1 cellular context compared by ENCODE assay signal in genomic region chr17:47895254-47895855, GRCh38.
TF ChIP-seq lines count a peak whose summit lies in the region.

No MANE protein-coding gene starts in this region.

TF ChIP-seq in K562, 482 proteins besides CTCF, POLR2A, EP300 and RAD21 (continued from another document and continues in another):
- TF ChIP-seq AFF4 (CRISPR knock-in tag; IDR thresholded peaks at IDR 0.05) (peak; percentile 72; the same call in 1 of the 2 replicates), ZNF121 (CRISPR knock-in tag; conservative IDR thresholded peaks at IDR 0.05) (no peak), NCOA6 (IDR thresholded peaks at IDR 0.05) (no peak), MAZ (CRISPR knock-in tag; conservative IDR thresholded peaks at IDR 0.05 in 1 of 2, IDR thresholded peaks at IDR 0.05 in 1 of 2) (no peak), SLC30A9 (CRISPR knock-in tag; IDR thresholded peaks at IDR 0.05) (no peak), ZNF589 (CRISPR knock-in tag; IDR thresholded peaks at IDR 0.05; ENCODE audit: low read depth) (no peak), BMI1 (IDR thresholded peaks at IDR 0.05; ENCODE audit: low read length) (no peak), MEF2D (tag; conservative IDR thresholded peaks at IDR 0.05; ENCODE audit: low read depth) (peak; percentile 78; the same call in 1 of the 2 replicates), HNRNPK (IDR thresholded peaks at IDR 0.05; ENCODE audit: low read depth, low read length, poor library complexity, severe bottlenecking) (no peak), DACH1 (IDR thresholded peaks at IDR 0.05; ENCODE audit: partially characterized antibody) (no peak), ARID3A (IDR thresholded peaks at IDR 0.05; ENCODE audit: borderline replicate concordance, low read depth, low read length) (no peak), NELFE (IDR thresholded peaks at IDR 0.05; ENCODE audit: insufficient read depth, insufficient read length) (no peak), ERF (CRISPR knock-in tag; IDR thresholded peaks at IDR 0.05) (0 out of 2 replicates have a peak, but pooled peaks have one; percentile 66), RBM14 (IDR thresholded peaks at IDR 0.05; ENCODE audit: borderline replicate concordance, insufficient read depth, low read depth, low read length) (no peak), ZNF224 (CRISPR knock-in tag; IDR thresholded peaks at IDR 0.05) (no peak), ZC3H4 (CRISPR knock-in tag; IDR thresholded peaks at IDR 0.05; ENCODE audit: borderline replicate concordance) (peak; percentile 95; the same call in 1 of the 2 replicates), ARID1B (IDR thresholded peaks at IDR 0.05) (no peak), ZNF655 (CRISPR knock-in tag; IDR thresholded peaks at IDR 0.05) (no peak), CTCFL (IDR thresholded peaks at IDR 0.05; ENCODE audit: borderline replicate concordance, insufficient read depth, low read depth, low read length, poor library complexity, severe bottlenecking) (no peak), CREB5 (CRISPR knock-in tag; IDR thresholded peaks at IDR 0.05) (no peak), SREBF2 (CRISPR knock-in tag; IDR thresholded peaks at IDR 0.05) (no peak), WHSC1 (IDR thresholded peaks at IDR 0.05; ENCODE audit: low read length) (no peak), CREB3 (tag; conservative IDR thresholded peaks at IDR 0.05; ENCODE audit: low read depth) (no peak), ZNF23 (CRISPR knock-in tag; IDR thresholded peaks at IDR 0.05) (no peak), THRAP3 (IDR thresholded peaks at IDR 0.05; ENCODE audit: borderline replicate concordance) (no peak), PTTG1 (tag; IDR thresholded peaks at IDR 0.05; ENCODE audit: low read depth) (no peak), ZNF699 (CRISPR knock-in tag; IDR thresholded peaks at IDR 0.05; ENCODE audit: insufficient replicate concordance) (no peak), NR2C1 (IDR thresholded peaks at IDR 0.05) (no peak), NR2C1 (tag; IDR thresholded peaks at IDR 0.05) (no peak), ZNF239 (CRISPR knock-in tag; IDR thresholded peaks at IDR 0.05) (no peak), TGIF2 (CRISPR knock-in tag; IDR thresholded peaks at IDR 0.05) (no peak), ZNF184 (CRISPR knock-in tag; IDR thresholded peaks at IDR 0.05) (no peak), TRIM25 (IDR thresholded peaks at IDR 0.05; ENCODE audit: borderline replicate concordance) (no peak), ZNF318 (IDR thresholded peaks at IDR 0.05; ENCODE audit: borderline replicate concordance in 1 of 2, low read depth in 1 of 2) (no peak), VEZF1 (CRISPR knock-in tag; IDR thresholded peaks at IDR 0.05) (no peak), EGR1 (conservative IDR thresholded peaks at IDR 0.05) (no peak)
